Comparison of ENCODE assay signal across 8 cellular contexts in the genomic region with DNA sequence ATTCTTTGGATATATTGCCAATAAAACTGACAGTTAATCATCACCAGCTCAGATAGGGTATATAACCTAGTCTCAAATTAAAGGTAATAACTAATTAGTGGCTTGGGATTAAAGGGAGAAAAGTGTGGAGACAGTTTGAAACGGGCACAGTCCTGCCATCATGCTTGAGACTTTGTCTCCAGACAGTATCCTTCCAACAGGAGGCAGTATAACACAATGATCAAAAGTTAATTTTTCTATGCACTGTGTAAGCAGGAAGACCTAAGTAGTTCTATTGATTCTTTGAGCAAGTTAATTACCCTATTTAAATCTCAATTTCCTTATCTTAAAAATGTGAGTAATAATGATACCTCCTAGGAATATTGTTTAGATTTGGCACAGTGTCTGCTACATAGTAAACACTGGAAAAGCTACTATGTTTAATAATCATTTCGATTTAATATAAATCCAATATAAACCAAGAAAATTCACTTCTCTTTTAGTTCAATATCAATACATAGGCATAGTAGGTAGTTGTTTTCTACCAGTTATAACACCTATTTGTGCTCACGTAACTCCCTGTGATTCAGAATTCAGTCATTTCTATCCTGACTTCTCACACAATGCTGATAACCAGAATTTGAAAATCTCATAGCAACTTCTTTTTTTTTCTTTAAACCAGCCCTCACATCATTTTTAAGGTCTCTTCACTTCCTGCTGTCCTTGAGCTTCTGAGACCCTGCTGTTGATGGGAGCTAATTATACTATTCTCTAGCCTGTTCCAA. TPM values are rescaled to one million over a fixed set of nuclear protein-coding genes. Genes with fewer than 3 reads are reported as not detected.
DNase-seq lines count a peak whose midpoint lies in the region; ATAC-seq and TF ChIP-seq lines count a peak whose summit lies in the region.

No MANE protein-coding gene starts in this region.

- TF ChIP-seq CTCF in GM23338 (conservative IDR thresholded peaks at IDR 0.05; ENCODE audit: low read depth in 2 of 2), result peak; percentile 78 to 81
- TF ChIP-seq CTCF in activated B cell treated with CpG ODN at 0.5 μM for 24 hours (IDR thresholded peaks at IDR 0.05), result no peak
- TF ChIP-seq CTCF in gastrocnemius medialis (IDR thresholded peaks at IDR 0.05 in 4 of 5, conservative IDR thresholded peaks at IDR 0.05 in 1 of 5), result peak in 4 of 5 experiments; percentile 14 to 62 (median 40)

- no peaks in the 10 kb centered on the region for H3K9me3 Mint-ChIP-seq in activated T-cell treated with anti-CD3 and anti-CD28 coated beads, Interleukin-2, amount 50 U/mL, for 72 hours
- H3K9me3 Mint-ChIP-seq in GM23338, result no peaks in the 10 kb centered on the region
- H3K9me3 Mint-ChIP-seq in activated B cell treated with CpG ODN at 0.5 μM for 24 hours, result no peaks in the 10 kb centered on the region

- H3K27me3 ChIP-seq in GM23338 (ENCODE audit: insufficient read depth) (no peaks in the 10 kb centered on the region), gastrocnemius medialis (no peaks in the 10 kb centered on the region)

- peak; percentile 68 to 72 for ATAC-seq in activated T-cell treated with anti-CD3 and anti-CD28 coated beads, Interleukin-2, amount 50 U/mL, for 72 hours (replicated peaks in 1 of 2)
- ATAC-seq in GM23338 (peak; percentile 78), activated B cell treated with CpG ODN at 0.5 μM for 24 hours (ENCODE audit: low read depth) (peak; percentile 70), gastrocnemius medialis (peak; percentile 53 to 54)

- H3K4me1 ChIP-seq in GM23338 (ENCODE audit: insufficient read depth) (no peaks in the 10 kb centered on the region), gastrocnemius medialis (no peaks in the 10 kb centered on the region)

- POLR2A ChIA-PET in activated B cell treated with CpG ODN at 0.5 μM for 24 hours (lab: Charles Lee), result interaction anchor here (1.2 kb wide), 1 partner anchor 55 kb away, joined by 4 read pairs; a partner anchor contains a TSS

- DNase-seq in activated T-cell treated with anti-CD3 and anti-CD28 coated beads, Interleukin-2, amount 50 U/mL, for 72 hours, result no peak
- DNase-seq in activated T-cell treated with anti-CD3 and anti-CD28 coated beads for 4 hours (no peak), GM23338 (ENCODE audit: low spot score) (peak; percentile 73), MV-4-11 (lab: John Stamatoyannopoulos, UW) (peak; percentile 51), activated B cell treated with CpG ODN at 0.5 μM for 24 hours (no peak), glomerular visceral epithelial cell (ENCODE audit: extremely low spot score) (peak; percentile 15), gastrocnemius medialis (no peak), posterior cingulate gyrus (no peak)

- H3F3A ChIP-seq in GM23338 (replicated peaks; ENCODE audit: low read depth), result no peaks in the 10 kb centered on the region

- H3K27ac Mint-ChIP-seq in activated T-cell treated with anti-CD3 and anti-CD28 coated beads, Interleukin-2, amount 50 U/mL, for 72 hours, result peak overlapping the region; percentile 78
- H3K27ac Mint-ChIP-seq in GM23338 (no peak overlapping the region), activated B cell treated with CpG ODN at 0.5 μM for 24 hours (no peak overlapping the region)

- H3K9me2 ChIP-seq in GM23338 (ENCODE audit: insufficient read depth), result no peaks in the 10 kb centered on the region

- no peak for TF ChIP-seq POLR2A in gastrocnemius medialis (IDR thresholded peaks at IDR 0.05)

- H3K4me3 ChIP-seq in GM23338, result no peak overlapping the region
- H3K4me3 ChIP-seq in gastrocnemius medialis, result no peak overlapping the region

- no peaks in the 10 kb centered on the region for H3K27me3 Mint-ChIP-seq in activated T-cell treated with anti-CD3 and anti-CD28 coated beads, Interleukin-2, amount 50 U/mL, for 72 hours (ENCODE audit: low read depth)
- peaks cover 2% of the 10 kb centered on the region for H3K27me3 Mint-ChIP-seq in GM23338 (ENCODE audit: insufficient read depth, low read depth, poor library complexity)
- no peaks in the 10 kb centered on the region for H3K27me3 Mint-ChIP-seq in activated B cell treated with CpG ODN at 0.5 μM for 24 hours

- H3K4me3 Mint-ChIP-seq in activated T-cell treated with anti-CD3 and anti-CD28 coated beads, Interleukin-2, amount 50 U/mL, for 72 hours, result peak overlapping the region; percentile 40 to 69
- H3K4me3 Mint-ChIP-seq in GM23338, result no peak overlapping the region
- no peak overlapping the region for H3K4me3 Mint-ChIP-seq in activated B cell treated with CpG ODN at 0.5 μM for 24 hours

- CTCF ChIA-PET in activated B cell treated with CpG ODN at 0.5 μM for 24 hours (lab: Charles Lee), result interaction anchor here (0.6 to 6.3 kb wide), 13 partner anchors 9 to 632 kb away, joined by 3 to 40 read pairs (median 3); a partner anchor contains a TSS

- H3K4me1 Mint-ChIP-seq in activated T-cell treated with anti-CD3 and anti-CD28 coated beads, Interleukin-2, amount 50 U/mL, for 72 hours (ENCODE audit: low read depth), result peaks cover 83% of the 10 kb centered on the region
- peaks cover 3% of the 10 kb centered on the region; the same call in 2 of the 3 replicates for H3K4me1 Mint-ChIP-seq in GM23338
- H3K4me1 Mint-ChIP-seq in activated B cell treated with CpG ODN at 0.5 μM for 24 hours, result peaks cover 49% of the 10 kb centered on the region

- no peaks in the 10 kb centered on the region for H3K9me3 ChIP-seq in gastrocnemius medialis

- no peaks in the 10 kb centered on the region for H3K36me3 ChIP-seq in GM23338 (ENCODE audit: insufficient read depth)
- no peaks in the 10 kb centered on the region for H3K36me3 ChIP-seq in gastrocnemius medialis

- no peak overlapping the region for H3K4me2 ChIP-seq in GM23338

- peaks cover 3 to 8% of the 10 kb centered on the region in 2 donors for H3K36me3 Mint-ChIP-seq in activated T-cell treated with anti-CD3 and anti-CD28 coated beads, Interleukin-2, amount 50 U/mL, for 72 hours (ENCODE audit: insufficient read depth in 2 of 2)
- H3K36me3 Mint-ChIP-seq in GM23338 (ENCODE audit: low read depth), result no peaks in the 10 kb centered on the region
- H3K36me3 Mint-ChIP-seq in activated B cell treated with CpG ODN at 0.5 μM for 24 hours (ENCODE audit: low read depth), result peaks cover 12% of the 10 kb centered on the region

- intact Hi-C loops in activated B cell treated with CpG ODN at 0.5 μM for 24 hours (cut with micrococcal nuclease) (loop anchor here (1.0 to 5.0 kb wide), 4 partner anchors 53 to 1470 kb away; a partner anchor contains a TSS), gastrocnemius medialis (cut with DNase I; ENCODE audit: low total_unique reads) (loop anchor here (2.0 kb wide), 1 partner anchor 54 kb away; a partner anchor contains a TSS), posterior cingulate gyrus (cut with DNase I) (loop anchor here (1.0 to 5.0 kb wide), 3 partner anchors 53 to 236 kb away; a partner anchor contains a TSS)

- no peaks in the 10 kb centered on the region for H4K20me1 ChIP-seq in GM23338 (replicated peaks; ENCODE audit: insufficient read depth)

- in situ Hi-C loops in gastrocnemius medialis (cut with MboI; ENCODE audit: low sequenced_read_pairs in 4 of 4), result loop anchor here in 3 of 4 donors (5.0 to 25.0 kb wide), 3 partner anchors 54 to 459 kb away; a partner anchor contains a TSS

- H3K27ac ChIP-seq in GM23338 (ENCODE audit: low read depth), result no peak overlapping the region
- no peak overlapping the region for H3K27ac ChIP-seq in gastrocnemius medialis

- H2AFZ ChIP-seq in GM23338, result no peak overlapping the region

- no peaks in the 10 kb centered on the region for H3K79me2 ChIP-seq in GM23338 (replicated peaks; ENCODE audit: insufficient read depth)

TF ChIP-seq in GM23338, 12 proteins besides CTCF, POLR2A, EP300 and RAD21 (continues in another document):
- TF ChIP-seq ZNF114 (CRISPR knock-in tag; IDR thresholded peaks at IDR 0.05) (no peak), NANOG (IDR thresholded peaks at IDR 0.05; ENCODE audit: borderline replicate concordance) (no peak), POLR2AphosphoS5 (IDR thresholded peaks at IDR 0.05; ENCODE audit: low read depth) (no peak), EZH2 (IDR thresholded peaks at IDR 0.05; ENCODE audit: low read depth, unreplicated experiment) (no peak)

RNA-seq across cellular contexts. Expression of a gene that starts 53.7 kb away (rescaled TPM):
- 10 to 100 TPM in 1 of 2 donors, 1 to 10 TPM in 1; 6.7 to 10.6 TPM for total RNA-seq in activated T-cell treated with anti-CD3 and anti-CD28 coated beads, Interleukin-2, amount 50 U/mL, for 72 hours
- total RNA-seq in GM23338 (2014; rRNA removed; shearing (Covaris generic)), result 2.4 and 3.0 TPM in 2 replicates
- polyA plus RNA-seq in GM23338 (2016; fragmentation: Nextera tagmentation; extraction: Ambion mirVana), result 1.1 TPM in 1 of 2 replicates, not detected in the other
- total RNA-seq in activated B cell treated with CpG ODN at 0.5 μM for 24 hours (6.2 and 6.3 TPM in 2 replicates), gastrocnemius medialis (1 to 10 TPM; 1.2 to 2.2 (median 1.7) TPM)

RNA-seq across cellular contexts. Expression of a gene that starts 54.9 kb away (rescaled TPM):
- 10 to 100 TPM; 53.8 to 64.3 TPM for total RNA-seq in activated T-cell treated with anti-CD3 and anti-CD28 coated beads, Interleukin-2, amount 50 U/mL, for 72 hours
- total RNA-seq in GM23338 (2014; rRNA removed; shearing (Covaris generic)), result 17.2 and 17.5 TPM in 2 replicates
- polyA plus RNA-seq in GM23338 (2016; fragmentation: Nextera tagmentation; extraction: Ambion mirVana), result 9.0 and 11.8 TPM in 2 replicates
- total RNA-seq in activated B cell treated with CpG ODN at 0.5 μM for 24 hours (21.7 and 27.3 TPM in 2 replicates), gastrocnemius medialis (1 to 10 TPM; 7.3 to 8.9 (median 7.8) TPM)

Comparison
In these comparisons a context has a peak if more than half of its experiments do, and no peak if none do; other contexts are left out.
1. DNase-seq: peak in GM23338 (single experiment), MV-4-11 (single experiment) and glomerular visceral epithelial cell (single experiment); none in activated T-cell treated with anti-CD3 and anti-CD28 coated beads, Interleukin-2, amount 50 U/mL, for 72 hours (0 of 2), activated T-cell treated with anti-CD3 and anti-CD28 coated beads for 4 hours (single experiment), activated B cell treated with CpG ODN at 0.5 μM for 24 hours (single experiment), gastrocnemius medialis (0 of 2) and posterior cingulate gyrus (0 of 10).
2. H3K4me3 Mint-ChIP-seq: peak in activated T-cell treated with anti-CD3 and anti-CD28 coated beads, Interleukin-2, amount 50 U/mL, for 72 hours (2 of 2); none in GM23338 (single experiment) and activated B cell treated with CpG ODN at 0.5 μM for 24 hours (single experiment).
3. Peak in every context shown above with its lines, with median percentiles within 50 percentile points of each other: ATAC-seq.